12 cellular contexts compared by ENCODE assay signal in the genomic region with DNA sequence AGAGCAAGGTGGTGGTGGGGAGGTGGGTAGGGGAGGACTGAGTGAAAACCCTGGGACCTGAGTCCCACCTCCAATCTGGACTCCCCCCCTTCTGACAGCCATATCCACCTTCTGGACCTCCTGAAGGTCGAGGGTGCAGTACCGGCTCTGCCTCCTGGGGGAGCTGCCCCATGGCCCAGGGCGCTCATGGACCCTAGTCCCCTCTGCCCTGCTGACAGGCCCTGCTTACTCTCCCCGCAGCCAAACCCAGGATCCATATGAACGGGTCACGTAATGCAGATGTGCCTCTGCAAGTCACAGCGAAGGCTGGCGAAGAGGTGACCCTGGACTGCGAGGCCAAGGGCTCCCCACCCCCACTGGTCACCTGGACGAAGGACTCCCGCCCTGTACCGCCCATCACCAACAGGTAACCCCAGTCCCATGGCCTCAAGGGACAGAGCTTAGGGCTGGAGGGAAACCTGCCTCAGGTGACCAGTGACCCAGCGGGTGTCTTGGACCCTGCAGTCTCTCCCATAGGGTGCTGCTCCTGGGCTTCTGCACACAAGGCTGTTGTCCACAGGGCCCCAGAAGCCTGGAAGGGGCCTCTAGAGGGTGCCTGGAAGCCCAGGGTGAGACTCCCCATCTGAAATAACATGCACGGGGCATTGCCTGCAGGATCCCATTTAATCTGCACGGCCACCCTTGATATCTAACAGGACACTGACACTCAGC.
DNase-seq lines count a peak whose midpoint lies in the region; ATAC-seq, FAIRE-seq and TF ChIP-seq lines count a peak whose summit lies in the region.
"Had no signal": no experiment of that assay in that cellular context is flagged by ENCODE, and none has a peak within 500 bp of the region (broad histone marks: within the 10 kb centered on the region; RNA-seq: fewer than 3 reads in every experiment).

No MANE protein-coding gene starts in this region.

- no peak overlapping the region for H3K4ac ChIP-seq in H9 (ENCODE audit: low read depth, low read length)

- H3K4me3 Mint-ChIP-seq in H9 (no peak overlapping the region), astrocyte (ENCODE audit: unreplicated experiment) (no peak overlapping the region), T-helper 17 cell (no peak overlapping the region)

- no peaks in the 10 kb centered on the region for H3K79me2 ChIP-seq in H9 (ENCODE audit: insufficient read depth, low read length)
- no peaks in the 10 kb centered on the region for H3K79me2 ChIP-seq in astrocyte (ENCODE audit: insufficient read depth, low read length)

- H4K8ac ChIP-seq in H9 (replicated peaks; ENCODE audit: insufficient read length, low read depth, low read length) = no peak overlapping the region

- no peak overlapping the region for H2BK20ac ChIP-seq in H9 (ENCODE audit: low read depth, low read length, poor library complexity, severe bottlenecking)

- no peak overlapping the region for H3K4me2 ChIP-seq in H9 (ENCODE audit: insufficient read depth, insufficient read length, low read length)
- peak overlapping the region; percentile 65 for H3K4me2 ChIP-seq in astrocyte (ENCODE audit: low read length)

- H2BK15ac ChIP-seq in H9 (ENCODE audit: low read depth, low read length) = no peak overlapping the region

- H2AFZ ChIP-seq in H9 (ENCODE audit: low read length) (no peak overlapping the region), astrocyte (ENCODE audit: low read depth, low read length) (peak overlapping the region; percentile 26)

- TF ChIP-seq CTCF in H9 (conservative IDR thresholded peaks at IDR 0.05) (peak; percentile 78), astrocyte (IDR thresholded peaks at IDR 0.05; ENCODE audit: insufficient read depth, low read depth, low read length) (peak; percentile 4), dorsolateral prefrontal cortex (IDR thresholded peaks at IDR 0.05 in 54 of 56, conservative IDR thresholded peaks at IDR 0.05 in 2 of 56; ENCODE audit: low read depth in 1 of 56, partially characterized antibody in 56 of 56) (no peak)

- no peaks in the 10 kb centered on the region for H3K9me3 ChIP-seq in H9 (ENCODE audit: control insufficient read depth, low read depth, low read length)
- no peaks in the 10 kb centered on the region for H3K9me3 ChIP-seq in astrocyte (ENCODE audit: insufficient read depth, low read depth, low read length)
- H3K9me3 ChIP-seq in mucosa of rectum (ENCODE audit: control insufficient read depth in 2 of 2, low read length in 2 of 2) = no peaks in the 10 kb centered on the region
- H3K9me3 ChIP-seq in T-helper 17 cell (ENCODE audit: control insufficient read depth, low read length, poor library complexity, severe bottlenecking) = no peaks in the 10 kb centered on the region
- H3K9me3 ChIP-seq: mucosa of descending colon had no signal

- peaks cover 6 to 15% of the 10 kb centered on the region in 2 experiments for H3K4me1 Mint-ChIP-seq in H9
- peaks cover 18% of the 10 kb centered on the region for H3K4me1 Mint-ChIP-seq in astrocyte (ENCODE audit: low read depth, unreplicated experiment)
- peaks cover 2% of the 10 kb centered on the region for H3K4me1 Mint-ChIP-seq in T-helper 17 cell

- H2BK12ac ChIP-seq in H9 (ENCODE audit: insufficient read length, low read depth, low read length) = no peak overlapping the region

- no peak overlapping the region for H2BK5ac ChIP-seq in H9 (ENCODE audit: insufficient read length, low read length)

- in situ Hi-C loops in ACHN (cut with HindIII; ENCODE audit: low pct_ligation_motif_present, low pct_unique_long_range_greater_than_20kb, low sequenced_read_pairs) = no loop called here

- H3K27me3 ChIP-seq in H9 (ENCODE audit: insufficient read depth, low read length) (no peaks in the 10 kb centered on the region), astrocyte (ENCODE audit: insufficient read depth, low read length) (peaks cover 18% of the 10 kb centered on the region), mucosa of rectum (ENCODE audit: control insufficient read depth in 2 of 2, insufficient read depth in 2 of 2, low read length in 2 of 2) (peaks cover 4 to 22% of the 10 kb centered on the region in 2 donors), dorsolateral prefrontal cortex (peaks cover 0 to 54% (median 6%) of the 10 kb centered on the region in 45 donors)

- H3K14ac ChIP-seq in H9 (ENCODE audit: insufficient read depth, low read length) = no peak overlapping the region

- H3K36me3 ChIP-seq in astrocyte (ENCODE audit: insufficient read depth, low read length) (no peaks in the 10 kb centered on the region), mucosa of rectum (ENCODE audit: control insufficient read depth in 2 of 2, insufficient read depth in 2 of 2, low read length in 2 of 2) (no peaks in the 10 kb centered on the region)

- H4K20me1 ChIP-seq in H9 (ENCODE audit: control insufficient read depth, insufficient read depth, insufficient read length) (no peaks in the 10 kb centered on the region), astrocyte (ENCODE audit: insufficient read depth, low read length) (no peaks in the 10 kb centered on the region)

- ATAC-seq in T-helper 17 cell = no peak

- H4K91ac ChIP-seq in H9 (ENCODE audit: insufficient read length, low read depth, low read length) = no peak overlapping the region

- no CpG with 5 or more reads among the region's 15 CpGs for WGBS in H9 (ENCODE audit: extremely low coverage, insufficient read length, low lambda C conversion rate)

- H3K79me1 ChIP-seq in H9 (ENCODE audit: insufficient read depth, low read depth, low read length, poor library complexity, severe bottlenecking) = no peaks in the 10 kb centered on the region

- H3K56ac ChIP-seq in H9 (ENCODE audit: insufficient read length, low read depth, low read length) = no peak overlapping the region

- intact Hi-C loops in dorsolateral prefrontal cortex (cut with DNase I) = no loop called here

- no peak overlapping the region for H4K5ac ChIP-seq in H9 (ENCODE audit: insufficient read length, low read depth, low read length)

- DNase-seq in ACHN = peak; percentile 9
- peak; percentile 84 for DNase-seq in H9
- no peak for DNase-seq in astrocyte (ENCODE audit: low read depth)
- no peak for DNase-seq in dorsolateral prefrontal cortex
- DNase-seq in SKM-1 (lab: John Stamatoyannopoulos, UW; ENCODE audit: unreplicated experiment) = no peak
- DNase-seq in NCI-H146 (lab: John Stamatoyannopoulos, UW) = no peak
- no peak for DNase-seq in T-helper 17 cell
- DNase-seq: activated CD8-positive, alpha-beta memory T cell treated with anti-CD3 and anti-CD28 coated beads, Interleukin-2, amount 50 U/mL, for 48 hours; DMS153; mucosa of descending colon had no signal

- H3K9me3 Mint-ChIP-seq in H9 (no peaks in the 10 kb centered on the region), astrocyte (ENCODE audit: unreplicated experiment) (no peaks in the 10 kb centered on the region)

- H3K4me3 ChIP-seq in astrocyte (ENCODE audit: insufficient read depth, low read depth, low read length) (no peak overlapping the region), mucosa of rectum (ENCODE audit: low read length in 2 of 2) (no peak overlapping the region), dorsolateral prefrontal cortex (no peak overlapping the region)
- H3K4me3 ChIP-seq: mucosa of descending colon had no signal

- peaks cover 2 to 24% (median 8%) of the 10 kb centered on the region in 3 experiments; a peak in 5 of 7 replicates for H3K36me3 Mint-ChIP-seq in H9 (ENCODE audit: insufficient read depth in 1 of 3, low read depth in 3 of 3)
- H3K36me3 Mint-ChIP-seq in astrocyte (ENCODE audit: low read depth, unreplicated experiment) = no peaks in the 10 kb centered on the region
- peaks cover 2% of the 10 kb centered on the region for H3K36me3 Mint-ChIP-seq in T-helper 17 cell (ENCODE audit: low read depth)

- H3K27me3 Mint-ChIP-seq in H9 (ENCODE audit: low read depth) (peaks cover 3% of the 10 kb centered on the region), astrocyte (ENCODE audit: low read depth, unreplicated experiment) (peaks cover 21% of the 10 kb centered on the region), T-helper 17 cell (peaks cover 63% of the 10 kb centered on the region)

- H2BK120ac ChIP-seq in H9 (ENCODE audit: low read depth, low read length, poor library complexity, severe bottlenecking) = no peak overlapping the region

- no peak overlapping the region for H3K9ac ChIP-seq in H9 (ENCODE audit: extremely low read depth, insufficient read length, low read length)
- H3K9ac ChIP-seq in astrocyte (ENCODE audit: low read length) = no peak overlapping the region
- peak overlapping the region in 1 of 2 donors; percentile 26 for H3K9ac ChIP-seq in mucosa of rectum (ENCODE audit: low read depth in 1 of 2, low read length in 2 of 2)

- H3K18ac ChIP-seq in H9 (ENCODE audit: insufficient read length, low read depth, low read length) = no peak overlapping the region

- H3K4me1 ChIP-seq in H9 (ENCODE audit: insufficient read depth, low read length) (no peaks in the 10 kb centered on the region), astrocyte (ENCODE audit: insufficient read depth, low read length) (peaks cover 15% of the 10 kb centered on the region), mucosa of rectum (ENCODE audit: control insufficient read depth in 2 of 2, insufficient read depth in 2 of 2, low read length in 2 of 2) (peaks cover 6 to 16% of the 10 kb centered on the region in 2 donors)

- H3K27ac Mint-ChIP-seq in H9 = no peak overlapping the region; a peak in 1 of 7 replicates
- no peak overlapping the region for H3K27ac Mint-ChIP-seq in astrocyte (ENCODE audit: unreplicated experiment)
- H3K27ac Mint-ChIP-seq in T-helper 17 cell = no peak overlapping the region

- H2AK5ac ChIP-seq in H9 (ENCODE audit: insufficient read length, low read length) = no peak overlapping the region

- H3K23ac ChIP-seq in H9 (ENCODE audit: insufficient read length, low read depth, low read length) = no peak overlapping the region

- no peak for FAIRE-seq in astrocyte (lab: Jason Lieb, UNC)
- FAIRE-seq: RCC 7860 had no signal

- no peaks in the 10 kb centered on the region for H3K23me2 ChIP-seq in H9 (ENCODE audit: insufficient read length, low read depth, low read length, poor library complexity, severe bottlenecking)

- no peak overlapping the region for H3T11ph ChIP-seq in H9 (ENCODE audit: low read length)

- H3K27ac ChIP-seq in H9 (ENCODE audit: insufficient read length, low read depth, low read length) (no peak overlapping the region), astrocyte (ENCODE audit: low read depth, low read length) (no peak overlapping the region), mucosa of rectum (ENCODE audit: low read depth in 2 of 2, low read length in 2 of 2) (peak overlapping the region; percentile 73 to 81), dorsolateral prefrontal cortex (no peak overlapping the region)

Comparison
In these comparisons a context has a peak if more than half of its experiments do, and no peak if none do; other contexts are left out.
1. DNase-seq: peak in ACHN (single experiment) and H9 (single experiment); none in astrocyte (single experiment), dorsolateral prefrontal cortex (0 of 10), SKM-1 (single experiment), NCI-H146 (single experiment) and T-helper 17 cell (0 of 3).
2. H3K27ac ChIP-seq: peak in mucosa of rectum (2 of 2); none in H9 (single experiment), astrocyte (single experiment) and dorsolateral prefrontal cortex (0 of 59).
3. CTCF ChIP-seq: peak in H9 (single experiment) and astrocyte (single experiment); none in dorsolateral prefrontal cortex (0 of 56).